Comparison of ENCODE assay signal across 21 cellular contexts in the genomic region with DNA sequence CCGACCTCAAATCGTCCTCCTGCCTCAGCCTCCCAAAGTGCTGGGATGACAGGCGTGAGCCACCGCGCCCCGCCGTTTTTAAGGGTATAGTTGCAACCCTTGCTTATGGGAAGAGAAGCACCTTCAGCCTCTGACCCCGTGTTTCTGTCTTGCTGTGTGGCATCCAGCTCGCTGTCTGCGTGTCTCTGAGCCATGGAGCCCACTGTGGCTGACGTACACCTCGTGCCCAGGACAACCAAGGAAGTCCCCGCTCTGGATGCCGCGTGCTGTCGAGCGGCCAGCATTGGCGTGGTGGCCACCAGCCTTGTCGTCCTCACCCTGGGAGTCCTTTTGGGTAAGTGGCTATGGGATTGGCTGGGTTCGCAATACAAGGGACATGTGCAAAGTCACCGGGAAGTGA. TPM values are rescaled to one million over a fixed set of nuclear protein-coding genes. Genes with fewer than 3 reads are reported as not detected.
"Had no signal": no experiment of that assay in that cellular context is flagged by ENCODE, and none has a peak within 500 bp of the region (broad histone marks: within the 10 kb centered on the region; RNA-seq: fewer than 3 reads in every experiment).

No MANE protein-coding gene starts in this region.

- H3K27ac ChIP-seq: brain microvascular endothelial cell, cardiac muscle cell, Peyer's patch, RWPE1, SJCRH30 had no signal

- H3K9ac ChIP-seq: SK-N-SH had no signal

- H3K4me2 ChIP-seq: SK-N-SH had no signal

- H3K27me3 Mint-ChIP-seq: activated CD8-positive, alpha-beta T cell treated with anti-CD3 and anti-CD28 coated beads for 36 hours had no signal

- H3K4me3 ChIP-seq: cardiac muscle cell, Peyer's patch, SJCRH30 had no signal

- ATAC-seq: activated CD4-positive, CD25-positive, alpha-beta regulatory T cell treated with anti-CD3 and anti-CD28 coated beads, Interleukin-2, amount 50 U/mL, for 24 hours; activated CD8-positive, alpha-beta T cell treated with anti-CD3 and anti-CD28 coated beads for 36 hours had no signal

- H3K4me3 Mint-ChIP-seq: activated CD8-positive, alpha-beta T cell treated with anti-CD3 and anti-CD28 coated beads for 36 hours had no signal

- H3K27ac Mint-ChIP-seq: activated CD8-positive, alpha-beta T cell treated with anti-CD3 and anti-CD28 coated beads for 36 hours had no signal

- H3K27me3 ChIP-seq: cardiac muscle cell, Peyer's patch, SJCRH30 had no signal

- H3K36me3 ChIP-seq: brain microvascular endothelial cell, cardiac muscle cell, Peyer's patch, SJCRH30 had no signal

- DNase-seq: activated CD4-positive, alpha-beta T cell treated with anti-CD3 and anti-CD28 coated beads for 4 hours; activated CD8-positive, alpha-beta memory T cell treated with anti-CD3 and anti-CD28 coated beads, Interleukin-2, amount 50 U/mL, for 4 hours; activated CD8-positive, alpha-beta T cell treated with anti-CD3 and anti-CD28 coated beads for 36 hours; activated naive CD4-positive, alpha-beta T cell treated with anti-CD3 and anti-CD28 coated beads, Interleukin-2, amount 50 U/mL, for 16 hours; amygdala; brain microvascular endothelial cell; Kasumi-1; KBM-7; NCI-H1105 treated with DMSO at 0.1 percent for 48 hours; NCI-H146; NCI-H187 treated with DMSO at 0.1 percent for 48 hours; NCI-H2081 treated with DMSO at 0.1 percent for 48 hours; NCI-H446; Peyer's patch; Right ventricle myocardium superior; SJCRH30; SK-N-SH had no signal

- H3K9me3 ChIP-seq: Peyer's patch, SJCRH30, SK-N-SH had no signal

RNA-seq across cellular contexts. Expression of a gene that starts 29.5 kb away (rescaled TPM):
- total RNA-seq: activated CD8-positive, alpha-beta T cell treated with anti-CD3 and anti-CD28 coated beads for 36 hours; cardiac muscle cell; Right ventricle myocardium superior; T-helper 1 cell treated with Interleukin-12 subunit alpha and Interleukin-12 subunit beta and Interleukin-4 antibody, amounts not matched to agents 30 ng/mL and 1 ng/mL, for 36 hours had no signal
- polyA plus RNA-seq: cardiac muscle cell, SK-N-SH had no signal
